ENCODE assay signal across 27 cellular contexts in the genomic region with DNA sequence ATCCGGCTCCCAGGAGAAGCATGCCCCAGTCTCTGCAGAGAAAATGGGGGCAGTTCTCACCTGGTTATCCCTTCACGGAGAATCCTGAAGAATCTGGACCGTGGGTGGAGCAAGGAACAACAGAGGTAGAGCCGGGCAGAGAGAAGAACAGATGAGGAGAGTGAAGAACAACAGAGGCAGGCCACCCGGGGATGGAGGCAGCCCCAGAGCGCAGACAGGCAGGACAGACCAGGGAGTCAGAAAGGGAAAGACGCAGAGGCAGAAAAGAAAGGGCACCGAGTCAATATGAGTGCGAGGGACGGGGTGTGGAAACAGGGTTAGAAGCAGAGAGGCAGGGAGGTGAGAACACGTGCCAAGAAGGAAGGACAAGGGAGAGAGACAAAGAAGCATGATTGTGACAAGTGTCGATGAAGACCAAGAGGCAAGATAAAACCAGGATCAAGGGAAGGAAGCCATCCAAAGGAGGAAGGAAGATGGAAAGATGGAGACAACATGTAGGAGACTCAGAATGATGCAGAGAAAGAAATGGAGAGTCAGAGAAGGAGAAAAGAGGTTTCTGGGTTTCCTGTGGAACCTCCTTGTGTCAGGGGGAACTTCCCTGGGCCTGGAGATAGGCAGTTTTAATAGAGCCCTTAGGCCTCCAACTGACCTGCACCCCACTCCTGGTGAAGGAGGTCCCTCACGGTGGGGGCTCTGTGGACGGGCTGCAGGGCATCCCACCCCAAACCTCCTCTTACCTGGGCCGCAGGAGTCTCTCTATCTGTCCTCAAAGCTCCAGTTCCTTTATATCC. TPM values are rescaled to one million over a fixed set of nuclear protein-coding genes. Genes with fewer than 3 reads are reported as not detected.
"Had no signal": no experiment of that assay in that cellular context is flagged by ENCODE, and none has a peak within 500 bp of the region (broad histone marks: within the 10 kb centered on the region; RNA-seq: fewer than 3 reads in every experiment).

A gene (minus strand): TSS at position 758 of the 791 bp plus-strand sequence. CDS start 1,050 bp downstream, outside the sequence.

- H3K36me3 Mint-ChIP-seq: activated naive CD4-positive, alpha-beta T cell treated with anti-CD3 and anti-CD28 coated beads, Interleukin-2, amount 10 ng/mL, durations not matched to agents 7 days and 5 days; naive thymus-derived CD4-positive, alpha-beta T cell had no signal

- H3K27me3 ChIP-seq: neutrophil, uterus had no signal

- H3K9me3 ChIP-seq: mucosa of descending colon, neutrophil, tibial nerve, uterus had no signal

- H3K4me3 Mint-ChIP-seq: activated CD4-positive, alpha-beta memory T cell treated with anti-CD3 and anti-CD28 coated beads, Interleukin-2, amount 10 ng/mL, durations not matched to agents 7 days and 5 days; activated naive CD4-positive, alpha-beta T cell treated with anti-CD3 and anti-CD28 coated beads, Interleukin-2, amount 10 ng/mL, durations not matched to agents 7 days and 5 days; activated naive CD8-positive, alpha-beta T cell treated with anti-CD3 and anti-CD28 coated beads, Interleukin-2, amount 50 U/mL, for 24 hours; naive thymus-derived CD4-positive, alpha-beta T cell had no signal

- H3K4me3 ChIP-seq: mucosa of descending colon, tibial nerve, uterus had no signal

- H3K36me3 ChIP-seq: neutrophil, tibial nerve, uterus had no signal

- H3K27ac ChIP-seq: neutrophil, parathyroid adenoma, tibial nerve, uterus had no signal

- H3K9me3 Mint-ChIP-seq: activated CD4-positive, alpha-beta memory T cell treated with anti-CD3 and anti-CD28 coated beads, Interleukin-2, amount 10 ng/mL, durations not matched to agents 7 days and 5 days; activated naive CD4-positive, alpha-beta T cell treated with anti-CD3 and anti-CD28 coated beads, Interleukin-2, amount 10 ng/mL, durations not matched to agents 7 days and 5 days; activated naive CD8-positive, alpha-beta T cell treated with anti-CD3 and anti-CD28 coated beads, Interleukin-2, amount 50 U/mL, for 24 hours; naive thymus-derived CD4-positive, alpha-beta T cell had no signal

- ATAC-seq: activated naive CD8-positive, alpha-beta T cell treated with anti-CD3 and anti-CD28 coated beads, Interleukin-2, amount 50 U/mL, for 24 hours; esophagus mucosa; left colon; mucosa of descending colon; naive thymus-derived CD4-positive, alpha-beta T cell; SK-N-SH treated with all-trans-retinoic acid at 6 μM for 48 hours had no signal

- H3K4me1 ChIP-seq: parathyroid adenoma, tibial nerve, uterus had no signal

- H3K4me1 Mint-ChIP-seq: activated naive CD4-positive, alpha-beta T cell treated with anti-CD3 and anti-CD28 coated beads, Interleukin-2, amount 10 ng/mL, durations not matched to agents 7 days and 5 days; activated naive CD8-positive, alpha-beta T cell treated with anti-CD3 and anti-CD28 coated beads, Interleukin-2, amount 50 U/mL, for 24 hours had no signal

- H3K9ac ChIP-seq: parathyroid adenoma had no signal

- H3K27ac Mint-ChIP-seq: activated CD4-positive, alpha-beta memory T cell treated with anti-CD3 and anti-CD28 coated beads, Interleukin-2, amount 10 ng/mL, durations not matched to agents 7 days and 5 days; activated naive CD4-positive, alpha-beta T cell treated with anti-CD3 and anti-CD28 coated beads, Interleukin-2, amount 10 ng/mL, durations not matched to agents 7 days and 5 days; activated naive CD8-positive, alpha-beta T cell treated with anti-CD3 and anti-CD28 coated beads, Interleukin-2, amount 50 U/mL, for 24 hours; naive thymus-derived CD4-positive, alpha-beta T cell had no signal

- DNase-seq: activated CD4-positive, alpha-beta memory T cell treated with anti-CD3 and anti-CD28 coated beads, Interleukin-2, amount 10 ng/mL, durations not matched to agents 7 days and 5 days; activated CD4-positive, alpha-beta T cell treated with anti-CD3 and anti-CD28 coated beads for 48 hours; activated CD4-positive, CD25-positive, alpha-beta regulatory T cell; activated naive CD4-positive, alpha-beta T cell treated with anti-CD3 and anti-CD28 coated beads, Interleukin-2, amount 10 ng/mL, durations not matched to agents 7 days and 5 days; activated naive CD8-positive, alpha-beta T cell treated with anti-CD3 and anti-CD28 coated beads, Interleukin-2, amount 50 U/mL, for 24 hours; activated T-cell treated with anti-CD3 and anti-CD28 coated beads, Interleukin-2, amount 50 U/mL, for 1 hour; anterior cingulate cortex; cerebellar nuclear complex; cortex of kidney; effector CD4-positive, alpha-beta T cell; left colon; mammary epithelial cell; mucosa of descending colon; naive thymus-derived CD4-positive, alpha-beta T cell; stimulated activated CD4-positive, alpha-beta T cell treated with anti-CD3 and anti-CD28 coated beads, Interleukin-12 subunit alpha, Interleukin-12 subunit beta, amount 100 ng/mL, for 4 hours; stimulated activated CD4-positive, alpha-beta T cell treated with anti-CD3 and anti-CD28 coated beads, Interleukin-1b, Interleukin-23, amount 100 ng/mL, for 48 hours; stimulated activated CD8-positive, alpha-beta memory T cell treated with anti-CD3 and anti-CD28 coated beads, Interleukin-4, amount 100 ng/mL, for 48 hours; stimulated activated naive CD4-positive, alpha-beta T cell treated with Interleukin-2 at 50 U/mL for 16 hours; substantia nigra; T-helper 1 cell; T-helper 9 cell; uterus had no signal

RNA-seq across cellular contexts. Expression of the gene that starts here (rescaled TPM):
- total RNA-seq: esophagus mucosa, left colon, mammary epithelial cell had no signal
- polyA plus RNA-seq: mammary epithelial cell; naive thymus-derived CD4-positive, alpha-beta T cell had no signal
